19 cellular contexts compared by ENCODE assay signal in the genomic region with DNA sequence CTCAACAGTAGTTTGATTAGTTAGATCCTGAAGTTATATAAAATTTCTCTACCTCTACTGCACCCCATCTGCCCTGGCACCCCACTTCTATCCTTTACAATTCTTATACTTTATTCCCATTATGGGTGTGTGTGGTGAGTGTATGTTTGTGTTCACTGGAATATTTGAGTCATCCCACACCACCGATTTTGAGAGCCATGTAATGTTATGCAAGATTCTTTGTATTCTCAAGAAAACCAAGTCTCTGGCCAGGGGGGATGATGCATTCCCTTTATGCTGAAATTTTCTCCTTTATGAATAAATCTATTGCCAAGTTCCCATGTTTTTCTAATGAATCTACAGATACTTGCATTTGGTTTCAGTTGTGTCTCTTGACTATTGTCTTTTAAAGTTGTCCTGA.
DNase-seq lines count a peak whose midpoint lies in the region; ATAC-seq and TF ChIP-seq lines count a peak whose summit lies in the region.
"Had no signal": no experiment of that assay in that cellular context is flagged by ENCODE, and none has a peak within 500 bp of the region (broad histone marks: within the 10 kb centered on the region; RNA-seq: fewer than 3 reads in every experiment).

No MANE protein-coding gene starts in this region.

- H3K4me1 Mint-ChIP-seq in T-helper 17 cell: peaks cover 7% of the 10 kb centered on the region
- H3K4me1 Mint-ChIP-seq in activated CD4-positive, alpha-beta T cell treated with anti-CD3 and anti-CD28 coated beads for 36 hours: no peaks in the 10 kb centered on the region

- H3K79me2 ChIP-seq in osteoblast (ENCODE audit: insufficient read depth, low read length): no peaks in the 10 kb centered on the region

- CTCF ChIA-PET in activated CD4-positive, alpha-beta T cell treated with anti-CD3 and anti-CD28 coated beads for 36 hours (lab: Charles Lee): interaction anchor here (0.7 to 2.0 kb wide), 2 partner anchors 10 to 55 kb away, joined by 3 to 14 read pairs; no protein-coding TSS in a partner anchor

- no peak overlapping the region for H2AFZ ChIP-seq in osteoblast (ENCODE audit: low read length)

- peak overlapping the region; percentile 82 for H3K27ac ChIP-seq in osteoblast (ENCODE audit: low read depth, low read length)

- peaks cover 15% of the 10 kb centered on the region for H3K4me1 ChIP-seq in osteoblast (ENCODE audit: insufficient read depth, low read length)

- H3K27ac Mint-ChIP-seq in T-helper 17 cell: no peak overlapping the region
- H3K27ac Mint-ChIP-seq in activated CD4-positive, alpha-beta T cell treated with anti-CD3 and anti-CD28 coated beads for 36 hours: no peak overlapping the region
- H3K27ac Mint-ChIP-seq: activated T-helper 2 cell treated with anti-CD3 and anti-CD28 coated beads, Interferon-gamma antibody, Interleukin-2, Interleukin-4, amounts not matched to agents 10 μg/mL and 5 μg/mL and 100 μg/mL, durations not matched to agents 14 hours and 24 hours and 36 hours; CD14-positive monocyte; nephron progenitor cell had no signal

- peaks cover 3% of the 10 kb centered on the region for H3K36me3 ChIP-seq in osteoblast (ENCODE audit: insufficient read depth, low read length)

- intact Hi-C loops in activated CD4-positive, alpha-beta T cell treated with anti-CD3 and anti-CD28 coated beads for 36 hours (cut with DNase I, micrococcal nuclease): no loop called here

- peak overlapping the region; percentile 46 for H3K4me2 ChIP-seq in osteoblast (ENCODE audit: insufficient read depth, low read length)

- ATAC-seq in T-helper 17 cell (no peak), HG02885 (IDR thresholded peaks at IDR 0.05; ENCODE audit: poor library complexity, unreplicated experiment) (no peak)
- ATAC-seq in activated CD4-positive, alpha-beta T cell treated with anti-CD3 and anti-CD28 coated beads for 36 hours: no peak
- ATAC-seq: GM12878, K562 had no signal

- no peak overlapping the region for H3K4me3 Mint-ChIP-seq in T-helper 17 cell
- no peak overlapping the region for H3K4me3 Mint-ChIP-seq in activated CD4-positive, alpha-beta T cell treated with anti-CD3 and anti-CD28 coated beads for 36 hours
- H3K4me3 Mint-ChIP-seq: CD14-positive monocyte, nephron progenitor cell had no signal

- no peaks in the 10 kb centered on the region for H3K9me3 Mint-ChIP-seq in activated CD4-positive, alpha-beta T cell treated with anti-CD3 and anti-CD28 coated beads for 36 hours (ENCODE audit: low read depth)
- H3K9me3 Mint-ChIP-seq: nephron progenitor cell had no signal

- H3K4me3 ChIP-seq in choroid plexus epithelial cell (ENCODE audit: low read depth, low read length) (no peak overlapping the region), osteoblast (ENCODE audit: insufficient read depth, low read length) (peak overlapping the region; percentile 1)
- H3K4me3 ChIP-seq: GM12878, K562 had no signal

- H3K27me3 Mint-ChIP-seq in T-helper 17 cell: peaks cover 86% of the 10 kb centered on the region
- H3K27me3 Mint-ChIP-seq in activated CD4-positive, alpha-beta T cell treated with anti-CD3 and anti-CD28 coated beads for 36 hours: peaks cover 42% of the 10 kb centered on the region

- no peaks in the 10 kb centered on the region for H4K20me1 ChIP-seq in osteoblast (ENCODE audit: insufficient read depth, low read length)

- DNase-seq in CD1c-positive myeloid dendritic cell (ENCODE audit: extremely low spot score) (peak; percentile 22), MV-4-11 (lab: John Stamatoyannopoulos, UW) (peak; percentile 58), choroid plexus epithelial cell (ENCODE audit: low read depth) (peak; percentile 96), osteoblast (ENCODE audit: insufficient read length, low spot score, missing footprints) (peak; percentile 95), T-helper 17 cell (no peak), SW 1271 (lab: John Stamatoyannopoulos, UW) (no peak)
- no peak for DNase-seq in activated CD4-positive, alpha-beta T cell treated with anti-CD3 and anti-CD28 coated beads for 36 hours
- DNase-seq: activated CD4-positive, alpha-beta T cell treated with anti-CD3 and anti-CD28 coated beads, Interleukin-2, amount 50 U/mL, for 4 hours; amygdala; DND-41; NCI-H146; nephron progenitor cell; stimulated activated CD4-positive, alpha-beta T cell treated with anti-CD3 and anti-CD28 coated beads, Interleukin-2, amount 100 ng/mL, for 24 hours; trophoblast cell had no signal

- H3K9me3 ChIP-seq in osteoblast (ENCODE audit: low read depth, low read length) (no peaks in the 10 kb centered on the region), T-helper 17 cell (ENCODE audit: control insufficient read depth, low read length, poor library complexity, severe bottlenecking) (no peaks in the 10 kb centered on the region)

- POLR2A ChIA-PET in activated CD4-positive, alpha-beta T cell treated with anti-CD3 and anti-CD28 coated beads for 36 hours (lab: Charles Lee): no interaction called here

- H3K36me3 Mint-ChIP-seq in T-helper 17 cell (ENCODE audit: low read depth): peaks cover 6% of the 10 kb centered on the region
- no peaks in the 10 kb centered on the region for H3K36me3 Mint-ChIP-seq in activated CD4-positive, alpha-beta T cell treated with anti-CD3 and anti-CD28 coated beads for 36 hours (ENCODE audit: low read depth)
- H3K36me3 Mint-ChIP-seq: CD14-positive monocyte had no signal

- H3K27me3 ChIP-seq in osteoblast (ENCODE audit: insufficient read depth, low read length): no peaks in the 10 kb centered on the region

- no peak for TF ChIP-seq CTCF in choroid plexus epithelial cell (conservative IDR thresholded peaks at IDR 0.05; ENCODE audit: low read depth, low read length)
- no peak for TF ChIP-seq CTCF in osteoblast (IDR thresholded peaks at IDR 0.05; ENCODE audit: extremely low read depth, low read depth, low read length)

Comparison
In these comparisons a context has a peak if more than half of its experiments do, and no peak if none do; other contexts are left out.
1. DNase-seq: peak in CD1c-positive myeloid dendritic cell (single experiment), MV-4-11 (single experiment), choroid plexus epithelial cell (single experiment) and osteoblast (single experiment); none in T-helper 17 cell (0 of 3), activated CD4-positive, alpha-beta T cell treated with anti-CD3 and anti-CD28 coated beads for 36 hours (single experiment) and SW 1271 (0 of 2).